In the genomic region with DNA sequence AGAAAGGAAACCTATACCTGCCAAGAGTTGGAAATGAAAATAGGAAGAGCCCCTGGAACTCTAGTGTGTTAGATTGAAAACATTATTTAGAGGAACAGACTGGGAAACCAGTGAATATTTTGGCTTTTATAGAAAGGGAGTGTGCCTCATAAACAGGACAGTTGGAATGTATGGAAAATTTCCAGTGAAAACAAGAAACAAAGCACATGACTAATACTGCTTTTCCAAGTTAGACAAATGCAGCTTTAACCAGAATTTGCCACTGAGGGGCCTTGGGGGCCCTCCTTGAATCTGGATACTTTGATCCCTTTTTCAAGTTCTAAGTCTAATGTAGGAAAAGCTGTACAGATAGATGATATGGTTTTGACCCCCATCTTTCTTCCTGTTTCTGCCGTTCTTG, we compare ENCODE assay signal across 11 cellular contexts. TPM values are rescaled to one million over a fixed set of nuclear protein-coding genes. Genes with fewer than 3 reads are reported as not detected.
A peak's percentile ranks its signal among the peaks of the same experiment; 100 is the strongest.
DNase-seq lines count a peak whose midpoint lies in the region; TF ChIP-seq lines count a peak whose summit lies in the region.
"Had no signal": no experiment of that assay in that cellular context is flagged by ENCODE, and none has a peak within 500 bp of the region (broad histone marks: within the 10 kb centered on the region; RNA-seq: fewer than 3 reads in every experiment).

No MANE protein-coding gene starts in this region.

- H3K4me3 ChIP-seq in ACC112 (ENCODE audit: low read depth, low read length) (peak overlapping the region; percentile 51), breast epithelium (no peak overlapping the region), transverse colon (no peak overlapping the region)

- intact Hi-C loops in breast epithelium (cut with DNase I; ENCODE audit: low total_unique reads) (loop anchor here (5.0 kb wide), 1 partner anchor 590 kb away; no protein-coding TSS in a partner anchor), transverse colon (cut with DNase I; ENCODE audit: low total_unique reads) (no loop called here)

- DNase-seq in LHCN-M2 (ENCODE audit: low read depth) (peak; percentile 78), breast epithelium (ENCODE audit: low spot score in 2 of 2) (no peak), left kidney (ENCODE audit: low read depth, low spot score) (peak; percentile 58), AG08396 (ENCODE audit: low spot score) (no peak), transverse colon (no peak), NCI-H1092 treated with DMSO at 0.1 percent for 48 hours (lab: John Stamatoyannopoulos, UW) (no peak)
- DNase-seq in stimulated activated CD4-positive, alpha-beta T cell treated with anti-CD3 and anti-CD28 coated beads, Interleukin-4, amount 100 ng/mL, for 4 hours = no peak
- DNase-seq: activated naive CD8-positive, alpha-beta T cell treated with anti-CD3 and anti-CD28 coated beads, Interleukin-2, amount 10 ng/mL, durations not matched to agents 7 days and 5 days; naive B cell had no signal

- TF ChIP-seq POLR2A in breast epithelium (IDR thresholded peaks at IDR 0.05) (no peak), transverse colon (IDR thresholded peaks at IDR 0.05) (no peak)

- peak overlapping the region; percentile 20 for H2AFZ ChIP-seq in ACC112 (ENCODE audit: low read length, unreplicated experiment)

- H3K4me1 ChIP-seq in ACC112 (ENCODE audit: control insufficient read depth, insufficient read depth, low read length, unreplicated experiment) = peaks cover 24% of the 10 kb centered on the region
- peaks cover 0 to 5% of the 10 kb centered on the region in 2 donors for H3K4me1 ChIP-seq in breast epithelium
- peaks cover 0 to 30% (median 17%) of the 10 kb centered on the region in 4 donors for H3K4me1 ChIP-seq in transverse colon

- no peaks in the 10 kb centered on the region for H3K79me2 ChIP-seq in ACC112 (ENCODE audit: control insufficient read depth, insufficient read depth, low read length, unreplicated experiment)

- in situ Hi-C loops in transverse colon (cut with MboI; ENCODE audit: low pct_ligation_motif_present in 1 of 4, low pct_unique_long_range_greater_than_20kb in 1 of 4, low sequenced_read_pairs in 3 of 4) = no loop called here

- H3K9me3 ChIP-seq in breast epithelium (no peaks in the 10 kb centered on the region), transverse colon (no peaks in the 10 kb centered on the region)

- H3K36me3 ChIP-seq in ACC112 (ENCODE audit: insufficient read depth, low read length) (no peaks in the 10 kb centered on the region), breast epithelium (no peaks in the 10 kb centered on the region), transverse colon (no peaks in the 10 kb centered on the region)

- H3K27ac ChIP-seq in ACC112 (ENCODE audit: low read depth, low read length) = peak overlapping the region; percentile 92
- peak overlapping the region; percentile 77 to 85 for H3K27ac ChIP-seq in breast epithelium
- no peak overlapping the region for H3K27ac ChIP-seq in transverse colon

- TF ChIP-seq EP300 in transverse colon (IDR thresholded peaks at IDR 0.05; ENCODE audit: low read depth) = no peak

- WGBS in transverse colon (ENCODE audit: low coverage in 1 of 2), 2 donors = 50 to 54% methylated on average over 1 of the region's 1 CpG

- no peak for TF ChIP-seq CTCF in breast epithelium (IDR thresholded peaks at IDR 0.05)
- TF ChIP-seq CTCF in transverse colon (IDR thresholded peaks at IDR 0.05) = no peak

- H3K27me3 ChIP-seq in ACC112 (ENCODE audit: insufficient read depth, low read length) = no peaks in the 10 kb centered on the region
- H3K27me3 ChIP-seq in breast epithelium = no peaks in the 10 kb centered on the region
- no peaks in the 10 kb centered on the region for H3K27me3 ChIP-seq in transverse colon

RNA-seq across cellular contexts. Expression of a gene that starts 21.2 kb away (rescaled TPM):
- total RNA-seq in LHCN-M2 (2014; rRNA removed) (4.6 and 7.2 TPM in 2 replicates), breast epithelium (100 to 1,000 TPM in 1 of 3 donors, 10 to 100 TPM in 1, 1 to 10 TPM in 1; 1.6 to 154 (median 52.1) TPM), transverse colon (10 to 100 TPM in 1 of 4 donors, 1 to 10 TPM in 3; 3.0 to 14.0 (median 8.6) TPM)
- polyA plus RNA-seq in LHCN-M2 (2012) = 0.75 TPM
- total RNA-seq: activated naive CD8-positive, alpha-beta T cell treated with anti-CD3 and anti-CD28 coated beads, Interleukin-2, amount 10 ng/mL, durations not matched to agents 7 days and 5 days; T-helper 2 cell treated with Interferon-gamma antibody and Interleukin-4, amounts not matched to agents 100 ng/mL and 5 ng/mL, for 36 hours had no signal

Comparison
In these comparisons a context has a peak if more than half of its experiments do, and no peak if none do; other contexts are left out.
1. H3K27ac ChIP-seq: peak in ACC112 (single experiment) and breast epithelium (2 of 2); none in transverse colon (0 of 4).
2. DNase-seq: peak in LHCN-M2 (single experiment) and left kidney (single experiment); none in breast epithelium (0 of 2), AG08396 (single experiment), transverse colon (single experiment), NCI-H1092 treated with DMSO at 0.1 percent for 48 hours (single experiment) and stimulated activated CD4-positive, alpha-beta T cell treated with anti-CD3 and anti-CD28 coated beads, Interleukin-4, amount 100 ng/mL, for 4 hours (0 of 2).